ENCODE assay signal across 1 cellular context in the genomic region with DNA sequence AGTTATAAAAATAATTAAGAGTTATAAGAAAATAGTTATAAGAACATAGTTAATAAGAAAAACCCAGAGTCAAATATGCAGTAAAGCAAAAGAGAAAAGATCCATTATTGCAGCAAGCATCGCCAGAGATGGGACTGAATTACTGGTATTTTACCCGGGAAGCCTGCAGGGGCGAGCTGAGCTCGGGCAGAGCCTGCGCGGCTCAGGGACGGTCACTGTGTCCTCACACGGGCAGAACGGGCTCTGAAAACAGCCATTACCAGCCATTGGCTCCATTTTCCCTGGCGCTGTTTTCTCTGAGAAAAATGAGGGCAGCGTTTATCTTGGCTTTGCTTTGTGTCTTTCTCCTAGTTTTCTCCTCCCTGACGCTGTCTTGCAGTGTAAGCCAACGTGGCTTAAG.
TF ChIP-seq lines count a peak whose summit lies in the region.

No MANE protein-coding gene starts in this region.

TF ChIP-seq in K562, 482 proteins besides CTCF, POLR2A, EP300 and RAD21 (continued from another document):
- TF ChIP-seq MGA (IDR thresholded peaks at IDR 0.05) (no peak), POLR3A (IDR thresholded peaks at IDR 0.05; ENCODE audit: borderline replicate concordance, extremely low read depth, insufficient read depth, insufficient read length) (no peak), TAL1 (IDR thresholded peaks at IDR 0.05) (no peak), ZNF764 (CRISPR knock-in tag; IDR thresholded peaks at IDR 0.05; ENCODE audit: low read depth) (no peak), PATZ1 (CRISPR knock-in tag; IDR thresholded peaks at IDR 0.05; ENCODE audit: borderline replicate concordance) (no peak), ELK1 (CRISPR knock-in tag; IDR thresholded peaks at IDR 0.05) (no peak), HDAC6 (IDR thresholded peaks at IDR 0.05; ENCODE audit: low read depth, low read length) (no peak), LARP7 (IDR thresholded peaks at IDR 0.05) (no peak), CXXC5 (CRISPR knock-in tag; IDR thresholded peaks at IDR 0.05) (no peak), ZNF263 (CRISPR knock-in tag; IDR thresholded peaks at IDR 0.05; ENCODE audit: borderline replicate concordance) (no peak), ZNF146 (CRISPR knock-in tag; IDR thresholded peaks at IDR 0.05; ENCODE audit: unreplicated experiment) (no peak), LEF1 (IDR thresholded peaks at IDR 0.05) (no peak), CCNT2 (IDR thresholded peaks at IDR 0.05; ENCODE audit: borderline replicate concordance, extremely low read depth, insufficient read length, low read depth, low read length) (no peak), ZBTB11 (CRISPR knock-in tag; IDR thresholded peaks at IDR 0.05) (no peak)
- TF ChIP-seq, protein P1, sequence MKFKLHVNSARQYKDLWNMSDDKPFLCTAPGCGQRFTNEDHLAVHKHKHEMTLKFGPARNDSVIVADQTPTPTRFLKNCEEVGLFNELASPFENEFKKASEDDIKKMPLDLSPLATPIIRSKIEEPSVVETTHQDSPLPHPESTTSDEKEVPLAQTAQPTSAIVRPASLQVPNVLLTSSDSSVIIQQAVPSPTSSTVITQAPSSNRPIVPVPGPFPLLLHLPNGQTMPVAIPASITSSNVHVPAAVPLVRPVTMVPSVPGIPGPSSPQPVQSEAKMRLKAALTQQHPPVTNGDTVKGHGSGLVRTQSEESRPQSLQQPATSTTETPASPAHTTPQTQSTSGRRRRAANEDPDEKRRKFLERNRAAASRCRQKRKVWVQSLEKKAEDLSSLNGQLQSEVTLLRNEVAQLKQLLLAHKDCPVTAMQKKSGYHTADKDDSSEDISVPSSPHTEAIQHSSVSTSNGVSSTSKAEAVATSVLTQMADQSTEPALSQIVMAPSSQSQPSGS (CRISPR knock-in tag; IDR thresholded peaks at IDR 0.05), result no peak
